In the genomic region with DNA sequence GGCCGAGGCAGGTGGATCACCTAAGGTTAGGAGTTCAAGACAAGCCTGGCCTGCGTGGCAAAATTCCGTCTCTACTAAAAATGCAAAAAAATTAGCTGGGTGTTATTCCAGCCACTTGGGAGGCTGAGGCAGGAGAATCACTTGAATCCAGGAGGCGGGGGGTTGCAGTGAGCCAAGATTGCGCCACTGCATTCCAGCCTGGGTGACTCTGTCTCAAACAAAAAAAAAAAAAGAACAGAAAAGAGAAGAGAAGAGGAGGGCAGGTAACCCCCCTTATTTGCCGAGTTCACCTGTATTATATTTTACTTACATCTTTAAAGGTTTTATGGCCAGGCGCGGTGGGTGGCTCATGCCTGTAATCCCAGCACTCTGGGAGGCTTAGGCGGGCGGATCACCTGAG, we compare ENCODE assay signal across 10 cellular contexts.
A peak's percentile ranks its signal among the peaks of the same experiment; 100 is the strongest.
DNase-seq lines count a peak whose midpoint lies in the region; ATAC-seq and TF ChIP-seq lines count a peak whose summit lies in the region.
"Had no signal": no experiment of that assay in that cellular context is flagged by ENCODE, and none has a peak within 500 bp of the region (broad histone marks: within the 10 kb centered on the region; RNA-seq: fewer than 3 reads in every experiment).

No MANE protein-coding gene starts in this region.

- H3K36me3 Mint-ChIP-seq in HFFc6 (ENCODE audit: low read depth) (peaks cover 22% of the 10 kb centered on the region), chondrocyte (ENCODE audit: low read depth) (peaks cover 6% of the 10 kb centered on the region)

- H3K4me1 Mint-ChIP-seq in HFFc6 (ENCODE audit: low read depth) (peaks cover 74% of the 10 kb centered on the region), chondrocyte (ENCODE audit: low read depth) (peaks cover 79% of the 10 kb centered on the region)

- no peak overlapping the region for H3K4ac ChIP-seq in trophoblast cell (ENCODE audit: low read depth, low read length)

- no peak overlapping the region for H3K14ac ChIP-seq in trophoblast cell (ENCODE audit: low read length)

- H3K79me2 ChIP-seq in trophoblast cell (ENCODE audit: control insufficient read depth, insufficient read depth, low read length, poor library complexity), result peaks cover 4% of the 10 kb centered on the region

- H3K18ac ChIP-seq in trophoblast cell (ENCODE audit: low read length), result no peak overlapping the region

- no peaks in the 10 kb centered on the region for H3K9me3 ChIP-seq in trophoblast cell (ENCODE audit: insufficient read depth, low read depth, low read length)
- H3K9me3 ChIP-seq: ovary had no signal

- H3K4me3 Mint-ChIP-seq in HFFc6 (peak overlapping the region; percentile 54), chondrocyte (ENCODE audit: unreplicated experiment) (no peak overlapping the region)

- no peak overlapping the region for H3K23ac ChIP-seq in trophoblast cell (ENCODE audit: low read length)

- H2BK120ac ChIP-seq in trophoblast cell (ENCODE audit: insufficient read depth, low read length, poor library complexity), result no peak overlapping the region

- H3K4me2 ChIP-seq in trophoblast cell (ENCODE audit: low read length), result no peak overlapping the region

- no peaks in the 10 kb centered on the region for H3K9me3 Mint-ChIP-seq in HFFc6
- no peaks in the 10 kb centered on the region for H3K9me3 Mint-ChIP-seq in chondrocyte (ENCODE audit: low read depth)

- no peak overlapping the region for H4K12ac ChIP-seq in trophoblast cell (ENCODE audit: low read depth, low read length)

- peak overlapping the region; percentile 67 for H3K27ac Mint-ChIP-seq in HFFc6
- peak overlapping the region; percentile 94 for H3K27ac Mint-ChIP-seq in chondrocyte (ENCODE audit: unreplicated experiment)

- H3K36me3 ChIP-seq in trophoblast cell (ENCODE audit: control insufficient read depth in 1 of 2, insufficient read depth in 2 of 2, low read length in 2 of 2), result peaks cover 4 to 8% of the 10 kb centered on the region in 2 experiments
- H3K36me3 ChIP-seq: ovary had no signal

- H3K27me3 Mint-ChIP-seq in HFFc6 (ENCODE audit: insufficient read depth), result peaks cover 1% of the 10 kb centered on the region
- H3K27me3 Mint-ChIP-seq in chondrocyte (ENCODE audit: low read depth), result no peaks in the 10 kb centered on the region

- TF ChIP-seq CTCF in AG10803 (conservative IDR thresholded peaks at IDR 0.05; ENCODE audit: low read length) (no peak), HFFc6 (IDR thresholded peaks at IDR 0.05) (no peak), chondrocyte (IDR thresholded peaks at IDR 0.05) (no peak)

- peaks cover 29 to 38% of the 10 kb centered on the region in 2 experiments for H3K4me1 ChIP-seq in trophoblast cell (ENCODE audit: control insufficient read depth in 1 of 2, insufficient read depth in 2 of 2, low read length in 2 of 2)

- H2BK5ac ChIP-seq in trophoblast cell (ENCODE audit: low read depth, low read length, poor library complexity), result no peak overlapping the region

- H3K4me3 ChIP-seq in AG10803 (ENCODE audit: low read length), result no peak overlapping the region
- no peak overlapping the region for H3K4me3 ChIP-seq in trophoblast cell (ENCODE audit: low read depth, low read length)

- no peak overlapping the region for H2AFZ ChIP-seq in trophoblast cell (ENCODE audit: insufficient read depth, low read length, poor library complexity)

- DNase-seq in AG10803 (ENCODE audit: low read depth), result peak; percentile 58
- no peak for DNase-seq in HFFc6
- no peak for DNase-seq in chondrocyte (ENCODE audit: low spot score)
- peak in 1 of 2 donors; percentile 19 for DNase-seq in trophoblast cell
- DNase-seq in DMS79 treated with DMSO at 0.1 percent for 48 hours (lab: John Stamatoyannopoulos, UW), result no peak
- no peak for DNase-seq in islet precursor cell
- DNase-seq in NCI-H1105 treated with DMSO at 0.1 percent for 48 hours (lab: John Stamatoyannopoulos, UW), result no peak
- DNase-seq: DMS79 had no signal

- ATAC-seq in HG02759 (IDR thresholded peaks at IDR 0.05; ENCODE audit: unreplicated experiment), result no peak

- H2AK5ac ChIP-seq in trophoblast cell (ENCODE audit: low read length), result no peak overlapping the region

- H3K27me3 ChIP-seq in trophoblast cell (ENCODE audit: insufficient read depth, low read length), result no peaks in the 10 kb centered on the region
- H3K27me3 ChIP-seq: ovary had no signal

- no peak overlapping the region for H3K27ac ChIP-seq in trophoblast cell (ENCODE audit: low read depth, low read length)

- H3K9ac ChIP-seq in trophoblast cell (ENCODE audit: low read length), result no peak overlapping the region

- no peak overlapping the region for H4K8ac ChIP-seq in trophoblast cell (ENCODE audit: low read depth, low read length)

- no peak overlapping the region for H2BK12ac ChIP-seq in trophoblast cell (ENCODE audit: low read length)

- no CpG with 5 or more reads among the region's 10 CpGs for WGBS in trophoblast cell (ENCODE audit: extremely low coverage, insufficient coverage, insufficient read length)

- peak overlapping the region; percentile 40 for H4K91ac ChIP-seq in trophoblast cell (ENCODE audit: low read depth, low read length)

- H3K79me1 ChIP-seq in trophoblast cell (ENCODE audit: low read length), result peaks cover 34% of the 10 kb centered on the region
